Comparison of ENCODE assay signal across 12 cellular contexts in the genomic region with DNA sequence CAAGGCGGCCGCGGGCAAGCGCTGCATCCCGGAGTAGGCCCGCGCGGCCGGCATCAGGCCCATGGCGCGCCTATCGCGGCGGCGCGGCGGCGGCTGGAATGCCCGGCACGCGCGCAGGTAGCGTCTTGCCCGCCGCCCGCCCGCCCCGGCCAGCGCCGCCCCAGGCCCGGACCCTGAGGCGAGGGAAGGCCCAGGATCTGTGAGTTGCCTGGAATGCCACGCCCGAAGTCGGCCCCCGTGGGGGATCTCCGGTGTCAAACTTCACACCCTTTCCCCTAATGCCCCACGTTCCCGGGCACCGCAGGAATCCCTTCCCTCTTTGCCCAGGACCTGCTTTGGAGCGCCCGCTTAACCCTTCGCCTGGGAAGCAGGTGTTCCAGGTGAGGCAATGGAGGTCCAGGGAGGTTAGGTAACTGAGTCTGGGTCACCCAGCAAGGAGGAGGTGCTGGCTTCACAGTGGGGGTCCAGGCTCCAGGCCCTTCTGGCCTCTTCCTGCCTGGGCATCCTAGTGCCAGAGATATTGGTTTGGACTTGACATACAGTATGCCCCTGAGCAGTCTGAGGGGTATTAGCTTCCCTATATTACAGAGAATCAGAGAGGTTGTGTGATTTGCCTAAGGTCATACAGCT.
DNase-seq lines count a peak whose midpoint lies in the region; ATAC-seq and TF ChIP-seq lines count a peak whose summit lies in the region.
"Had no signal": no experiment of that assay in that cellular context is flagged by ENCODE, and none has a peak within 500 bp of the region (broad histone marks: within the 10 kb centered on the region; RNA-seq: fewer than 3 reads in every experiment).

No MANE protein-coding gene starts in this region.

- H3K27ac ChIP-seq in breast epithelium: no peak overlapping the region
- no peak overlapping the region for H3K27ac ChIP-seq in mammary epithelial cell (ENCODE audit: insufficient read depth, low read depth, low read length)
- H3K27ac ChIP-seq in suprapubic skin: no peak overlapping the region

- H3K27ac Mint-ChIP-seq in MCF 10A (ENCODE audit: low read depth, unreplicated experiment): no peak overlapping the region
- H3K27ac Mint-ChIP-seq: T-helper 17 cell had no signal

- no peaks in the 10 kb centered on the region for H3K9me3 Mint-ChIP-seq in MCF 10A (ENCODE audit: unreplicated experiment)

- H3K27me3 ChIP-seq in breast epithelium: peaks cover 0 to 5% of the 10 kb centered on the region in 2 donors
- H3K27me3 ChIP-seq in mammary epithelial cell (ENCODE audit: insufficient read depth, low read length): no peaks in the 10 kb centered on the region
- peaks cover 9% of the 10 kb centered on the region for H3K27me3 ChIP-seq in suprapubic skin

- H3K27me3 Mint-ChIP-seq in MCF 10A (ENCODE audit: insufficient read depth, unreplicated experiment): no peaks in the 10 kb centered on the region
- H3K27me3 Mint-ChIP-seq: T-helper 17 cell had no signal

- BruUV-seq in MCF 10A (replicated peaks; lab: Mats Ljungman, UMichigan) (no TSS peak), mammary epithelial cell (replicated peaks; lab: Mats Ljungman, UMichigan) (no TSS peak)

- no peak for TF ChIP-seq CTCF in breast epithelium (IDR thresholded peaks at IDR 0.05)
- TF ChIP-seq CTCF in MCF 10A (IDR thresholded peaks at IDR 0.05; ENCODE audit: unreplicated experiment): no peak
- no peak for TF ChIP-seq CTCF in mammary epithelial cell (conservative IDR thresholded peaks at IDR 0.05 in 1 of 2, IDR thresholded peaks at IDR 0.05 in 1 of 2; ENCODE audit: extremely low read depth in 1 of 2, insufficient read depth in 1 of 2, low read depth in 1 of 2, low read length in 2 of 2)
- TF ChIP-seq CTCF in suprapubic skin (IDR thresholded peaks at IDR 0.05): no peak

- H2AFZ ChIP-seq in mammary epithelial cell (ENCODE audit: low read depth, low read length): peak overlapping the region; percentile 66

- dilution Hi-C loops in mammary epithelial cell (cut with HindIII; ENCODE audit: low sequenced_read_pairs): no loop called here

- no peaks in the 10 kb centered on the region for H3K4me1 ChIP-seq in breast epithelium
- H3K4me1 ChIP-seq in mammary epithelial cell (ENCODE audit: insufficient read depth, low read length): peaks cover 50% of the 10 kb centered on the region
- H3K4me1 ChIP-seq in suprapubic skin: peaks cover 27% of the 10 kb centered on the region

- WGBS in mammary epithelial cell (ENCODE audit: low coverage, missing lambda C conversion rate): 21% methylated on average over 6 of the region's 43 CpGs
- 80% methylated on average over 1 of the region's 43 CpGs for WGBS in suprapubic skin

- in situ Hi-C loops in mammary epithelial cell (cut with MboI; ENCODE audit: low sequenced_read_pairs in 2 of 2): no loop called here

- H3K9me3 ChIP-seq in breast epithelium (no peaks in the 10 kb centered on the region), mammary epithelial cell (replicated peaks; ENCODE audit: insufficient read depth, low read length) (no peaks in the 10 kb centered on the region), suprapubic skin (no peaks in the 10 kb centered on the region)

- CTCF ChIA-PET in MCF 10A (lab: Yijun Ruan, JAX) (no interaction called here), mammary epithelial cell (lab: Charles Lee; ENCODE audit: low non-redundant PET) (no interaction called here)

- no peak overlapping the region for H3K4me3 Mint-ChIP-seq in MCF 10A (ENCODE audit: unreplicated experiment)
- H3K4me3 Mint-ChIP-seq: T-helper 17 cell had no signal

- H3K36me3 Mint-ChIP-seq in MCF 10A (ENCODE audit: insufficient read depth, unreplicated experiment): no peaks in the 10 kb centered on the region

- peak overlapping the region in 2 of 3 donors; percentile 43 to 63 for H3K4me3 ChIP-seq in breast epithelium
- H3K4me3 ChIP-seq in mammary epithelial cell (replicated peaks in 1 of 3; ENCODE audit: insufficient read depth in 1 of 3, low read depth in 2 of 3, low read length in 3 of 3): peak overlapping the region in 2 of 3 experiments; percentile 16 to 37
- H3K4me3 ChIP-seq in suprapubic skin: peak overlapping the region; percentile 40

- peaks cover 34% of the 10 kb centered on the region for H3K79me2 ChIP-seq in mammary epithelial cell (ENCODE audit: insufficient read depth, low read length)

- TF ChIP-seq POLR2A in breast epithelium (IDR thresholded peaks at IDR 0.05) (no peak), suprapubic skin (IDR thresholded peaks at IDR 0.05) (no peak)

- H4K20me1 ChIP-seq in mammary epithelial cell (ENCODE audit: insufficient read depth, low read length): no peaks in the 10 kb centered on the region

- ATAC-seq in HG02885 (IDR thresholded peaks at IDR 0.05; ENCODE audit: poor library complexity, unreplicated experiment): no peak
- ATAC-seq: T-helper 17 cell had no signal

- intact Hi-C loops in breast epithelium (cut with DNase I; ENCODE audit: low total_unique reads) (no loop called here), MCF 10A (cut with micrococcal nuclease) (no loop called here), mammary epithelial cell (cut with micrococcal nuclease) (no loop called here)

- DNase-seq in breast epithelium (ENCODE audit: low spot score in 2 of 2) (peak in 1 of 2 donors; percentile 48), MCF 10A (ENCODE audit: unreplicated experiment) (no peak), mammary epithelial cell (peak; percentile 48), islet precursor cell (peak; percentile 69), suprapubic skin (ENCODE audit: low spot score in 2 of 2) (peak; percentile 51 to 53), NCI-H345 (lab: John Stamatoyannopoulos, UW) (no peak)
- no peak for DNase-seq in NK-92 treated with Interleukin-12 subunit alpha and Interleukin-12 subunit beta, amount 100 ng/mL, for 24 hours (lab: John Stamatoyannopoulos, UW)
- DNase-seq: amygdala, NCI-H2171 treated with DMSO at 0.1 percent for 48 hours, OCI-M1, T-helper 17 cell had no signal

- POLR2A ChIA-PET in MCF 10A (lab: Yijun Ruan, JAX): interaction anchor here (0.6 kb wide), 1 partner anchor 76 kb away, joined by 4 read pairs; no protein-coding TSS in a partner anchor

- TF ChIP-seq EP300 in suprapubic skin (IDR thresholded peaks at IDR 0.05): no peak

- H3K4me2 ChIP-seq in mammary epithelial cell (ENCODE audit: insufficient read depth, low read depth, low read length): peak overlapping the region; percentile 86

- H3K4me1 Mint-ChIP-seq in MCF 10A (ENCODE audit: insufficient read depth, unreplicated experiment): peaks cover 7% of the 10 kb centered on the region

- H3K9ac ChIP-seq in mammary epithelial cell (ENCODE audit: insufficient read depth, low read length): no peak overlapping the region

- H3K36me3 ChIP-seq in breast epithelium (no peaks in the 10 kb centered on the region), mammary epithelial cell (ENCODE audit: insufficient read depth, low read length) (no peaks in the 10 kb centered on the region), suprapubic skin (no peaks in the 10 kb centered on the region)

Comparison
In these comparisons a context has a peak if more than half of its experiments do, and no peak if none do; other contexts are left out.
1. DNase-seq: peak in mammary epithelial cell (single experiment), islet precursor cell (single experiment) and suprapubic skin (2 of 2); none in MCF 10A (single experiment), NCI-H345 (single experiment) and NK-92 treated with Interleukin-12 subunit alpha and Interleukin-12 subunit beta, amount 100 ng/mL, for 24 hours (single experiment).
2. Peak in every context shown above with its lines, with median percentiles within 50 percentile points of each other: H3K4me3 ChIP-seq.